In genomic region chr17:67830440-67830839, GRCh38 we compare ENCODE assay signal across 8 cellular contexts. TPM values are rescaled to one million over a fixed set of nuclear protein-coding genes. Genes with fewer than 3 reads are reported as not detected.
DNase-seq lines count a peak whose midpoint lies in the region; ATAC-seq and TF ChIP-seq lines count a peak whose summit lies in the region.

No MANE protein-coding gene starts in this region.

- peaks cover 56% of the 10 kb centered on the region for H3K4me1 Mint-ChIP-seq in WTC11

- H3K36me3 Mint-ChIP-seq in WTC11 = peaks cover 12% of the 10 kb centered on the region

- no peaks in the 10 kb centered on the region for H3K9me3 ChIP-seq in left ventricle myocardium inferior (replicated peaks)

- H3K27ac ChIP-seq in left ventricle myocardium inferior (replicated peaks) = no peak overlapping the region

- H3K4me3 Mint-ChIP-seq in WTC11 = peak overlapping the region; percentile 48

- DNase-seq in Right ventricle myocardium inferior (ENCODE audit: missing footprints) = no peak
- DNase-seq in left ventricle myocardium inferior = no peak
- no peak for DNase-seq in WTC11 (ENCODE audit: low spot score)
- peak; percentile 65 for DNase-seq in islet precursor cell
- peak; percentile 21 for DNase-seq in superior temporal gyrus (ENCODE audit: extremely low spot score)
- no peak for DNase-seq in NCI-H526 (lab: John Stamatoyannopoulos, UW)
- DNase-seq in HCEC 1CT = no peak

- POLR2A ChIA-PET in WTC11 (lab: Charles Lee) = interaction anchor here (0.6 to 1.2 kb wide), 2 partner anchors 116 to 129 kb away, joined by 3 read pairs; no protein-coding TSS in a partner anchor

- no peaks in the 10 kb centered on the region for H3K9me3 Mint-ChIP-seq in WTC11

- TF ChIP-seq CTCF in left ventricle myocardium inferior (IDR thresholded peaks at IDR 0.05; ENCODE audit: borderline replicate concordance) (no peak), WTC11 (IDR thresholded peaks at IDR 0.05) (no peak)

- no peaks in the 10 kb centered on the region for H3K27me3 Mint-ChIP-seq in WTC11 (ENCODE audit: low read depth)

- no peak overlapping the region; the same call in 1 of the 2 replicates for H3K27ac Mint-ChIP-seq in WTC11

- H3K4me1 ChIP-seq in left ventricle myocardium inferior = peaks cover 68% of the 10 kb centered on the region

- H3K4me3 ChIP-seq in left ventricle myocardium inferior = no peak overlapping the region

- H3K27me3 ChIP-seq in left ventricle myocardium inferior (ENCODE audit: low read depth) = no peaks in the 10 kb centered on the region

- CTCF ChIA-PET in WTC11 (lab: Charles Lee) = interaction anchor here (2.6 kb wide), 1 partner anchor 29 kb away, joined by 8 read pairs; no protein-coding TSS in a partner anchor

- H3K36me3 ChIP-seq in left ventricle myocardium inferior = no peaks in the 10 kb centered on the region

- intact Hi-C loops in Right ventricle myocardium inferior (cut with DNase I) = no loop called here
- intact Hi-C loops in left ventricle myocardium inferior (cut with micrococcal nuclease) = no loop called here

- ATAC-seq in Right ventricle myocardium inferior (peak; percentile 54), WTC11 (peak; percentile 22), HG03565 (IDR thresholded peaks at IDR 0.05; ENCODE audit: unreplicated experiment) (no peak)

TF ChIP-seq in WTC11, 78 proteins besides CTCF, POLR2A, EP300 and RAD21:
- no peak for TF ChIP-seq ZSCAN18 (CRISPR knock-in tag; IDR thresholded peaks at IDR 0.05)
- no peak for TF ChIP-seq NFATC4 (CRISPR knock-in tag; IDR thresholded peaks at IDR 0.05)
- no peak for TF ChIP-seq KAT7 (CRISPR knock-in tag; IDR thresholded peaks at IDR 0.05; ENCODE audit: borderline replicate concordance)
- TF ChIP-seq ZNF396 (CRISPR knock-in tag; IDR thresholded peaks at IDR 0.05; ENCODE audit: borderline replicate concordance) = no peak
TF ChIP-seq in WTC11: peak in this region for 0.

RNA-seq across cellular contexts. Expression of gene BPTF, which starts 5.1 kb away (rescaled TPM):
- total RNA-seq in Right ventricle myocardium inferior = 72.5 TPM
- total RNA-seq in left ventricle myocardium inferior = 79.2 TPM
- 177 to 181 TPM (median 178 TPM) in 3 replicates for total RNA-seq in WTC11 (2021)

Comparison
In these comparisons a context has a peak if more than half of its experiments do, and no peak if none do; other contexts are left out.
1. DNase-seq: peak in islet precursor cell (single experiment) and superior temporal gyrus (single experiment); none in Right ventricle myocardium inferior (single experiment), left ventricle myocardium inferior (single experiment), WTC11 (single experiment), NCI-H526 (0 of 2) and HCEC 1CT (single experiment).